8 cellular contexts compared by ENCODE assay signal in genomic region chr17:77423589-77424451, GRCh38.
A peak's percentile ranks its signal among the peaks of the same experiment; 100 is the strongest.
DNase-seq lines count a peak whose midpoint lies in the region; ATAC-seq and TF ChIP-seq lines count a peak whose summit lies in the region.

No MANE protein-coding gene starts in this region.

- no peaks in the 10 kb centered on the region; the same call in 1 of the 2 replicates for H3F3A ChIP-seq in PC-9 (ENCODE audit: insufficient read depth, low read depth)

- H3K9me2 ChIP-seq in PC-9 (ENCODE audit: insufficient read depth) = no peaks in the 10 kb centered on the region

- no TSS peak for BruUV-seq in PC-9 (replicated peaks; lab: Mats Ljungman, UMichigan)

- no peak overlapping the region for H3K9ac ChIP-seq in mucosa of rectum (ENCODE audit: low read depth in 1 of 2, low read length in 2 of 2)

- no peaks in the 10 kb centered on the region for H3K27me3 ChIP-seq in ACC112 (ENCODE audit: insufficient read depth, low read length)
- H3K27me3 ChIP-seq in mucosa of rectum (ENCODE audit: control insufficient read depth in 2 of 2, insufficient read depth in 2 of 2, low read length in 2 of 2) = no peaks in the 10 kb centered on the region
- H3K27me3 ChIP-seq in aorta (ENCODE audit: control insufficient read depth in 1 of 2, insufficient read depth in 2 of 2, low read length in 1 of 2) = no peaks in the 10 kb centered on the region
- no peaks in the 10 kb centered on the region for H3K27me3 ChIP-seq in PC-9 (ENCODE audit: insufficient read depth, low read depth)

- TF ChIP-seq CTCF in epithelial cell of esophagus (IDR thresholded peaks at IDR 0.05; ENCODE audit: insufficient read depth, low read depth, low read length, missing control alignments) = no peak
- TF ChIP-seq CTCF in PC-9 (conservative IDR thresholded peaks at IDR 0.05) = no peak

- H3K36me3 ChIP-seq in ACC112 (ENCODE audit: insufficient read depth, low read length) = no peaks in the 10 kb centered on the region
- peaks cover 0 to 3% of the 10 kb centered on the region in 2 donors for H3K36me3 ChIP-seq in mucosa of rectum (ENCODE audit: control insufficient read depth in 2 of 2, insufficient read depth in 2 of 2, low read length in 2 of 2)
- no peaks in the 10 kb centered on the region for H3K36me3 ChIP-seq in aorta (ENCODE audit: control insufficient read depth in 1 of 2, insufficient read depth in 2 of 2, low read length in 1 of 2)
- H3K36me3 ChIP-seq in PC-9 (ENCODE audit: low read depth) = no peaks in the 10 kb centered on the region

- H2AFZ ChIP-seq in ACC112 (ENCODE audit: low read length, unreplicated experiment) (no peak overlapping the region), PC-9 (no peak overlapping the region)

- CTCF ChIA-PET in PC-9 (lab: Charles Lee) = no interaction called here

- no peaks in the 10 kb centered on the region for H3K27me3 Mint-ChIP-seq in T-helper 2 cell treated with Interferon-gamma antibody and Interleukin-4, amounts not matched to agents 5 μg/mL and 100 μg/mL, for 36 hours (ENCODE audit: low read depth)

- H3K9me3 ChIP-seq in mucosa of rectum (ENCODE audit: control insufficient read depth in 2 of 2, low read length in 2 of 2) (no peaks in the 10 kb centered on the region), aorta (ENCODE audit: control insufficient read depth, low read length) (no peaks in the 10 kb centered on the region), PC-9 (ENCODE audit: insufficient read depth, low read depth) (no peaks in the 10 kb centered on the region)

- peaks cover 44% of the 10 kb centered on the region for H4K20me1 ChIP-seq in PC-9 (ENCODE audit: insufficient read depth)

- H3K4me3 Mint-ChIP-seq in T-helper 2 cell treated with Interferon-gamma antibody and Interleukin-4, amounts not matched to agents 5 μg/mL and 100 μg/mL, for 36 hours = no peak overlapping the region

- POLR2A ChIA-PET in PC-9 (lab: Charles Lee; ENCODE audit: unreplicated experiment) = no interaction called here

- H3K9me3 Mint-ChIP-seq in T-helper 2 cell treated with Interferon-gamma antibody and Interleukin-4, amounts not matched to agents 5 μg/mL and 100 μg/mL, for 36 hours = no peaks in the 10 kb centered on the region

- H3K4me1 ChIP-seq in ACC112 (ENCODE audit: control insufficient read depth, insufficient read depth, low read length, unreplicated experiment) = peaks cover 90% of the 10 kb centered on the region
- H3K4me1 ChIP-seq in mucosa of rectum (ENCODE audit: control insufficient read depth in 2 of 2, insufficient read depth in 2 of 2, low read length in 2 of 2) = peaks cover 50 to 60% of the 10 kb centered on the region in 2 donors
- H3K4me1 ChIP-seq in aorta (ENCODE audit: control insufficient read depth in 1 of 2, insufficient read depth in 2 of 2, low read length in 2 of 2) = no peaks in the 10 kb centered on the region
- peaks cover 28% of the 10 kb centered on the region for H3K4me1 ChIP-seq in PC-9 (replicated peaks; ENCODE audit: insufficient read depth)

- ATAC-seq in aorta (ENCODE audit: low FRiP score) = peak; percentile 91
- ATAC-seq in HG03460 (IDR thresholded peaks at IDR 0.05; ENCODE audit: unreplicated experiment) = no peak

- peaks cover 37% of the 10 kb centered on the region for H3K36me3 Mint-ChIP-seq in T-helper 2 cell treated with Interferon-gamma antibody and Interleukin-4, amounts not matched to agents 5 μg/mL and 100 μg/mL, for 36 hours (ENCODE audit: low read depth)

- peak overlapping the region; percentile 20 for H3K4me3 ChIP-seq in ACC112 (ENCODE audit: low read depth, low read length)
- no peak overlapping the region for H3K4me3 ChIP-seq in epithelial cell of esophagus (ENCODE audit: low read length)
- no peak overlapping the region for H3K4me3 ChIP-seq in mucosa of rectum (ENCODE audit: low read length in 2 of 2)
- H3K4me3 ChIP-seq in aorta (ENCODE audit: low read length in 2 of 2) = no peak overlapping the region
- no peak overlapping the region for H3K4me3 ChIP-seq in PC-9

- H3K4me1 Mint-ChIP-seq in T-helper 2 cell treated with Interferon-gamma antibody and Interleukin-4, amounts not matched to agents 5 μg/mL and 100 μg/mL, for 36 hours (ENCODE audit: low read depth) = peaks cover 48% of the 10 kb centered on the region

- no peak overlapping the region for H3K27ac Mint-ChIP-seq in T-helper 2 cell treated with Interferon-gamma antibody and Interleukin-4, amounts not matched to agents 5 μg/mL and 100 μg/mL, for 36 hours

- no peak overlapping the region for H3K4me2 ChIP-seq in PC-9

- H3K79me2 ChIP-seq in ACC112 (ENCODE audit: control insufficient read depth, insufficient read depth, low read length, unreplicated experiment) (peaks cover 62% of the 10 kb centered on the region), PC-9 (ENCODE audit: low read depth) (peaks cover 17% of the 10 kb centered on the region; the same call in 1 of the 2 replicates)

- peak overlapping the region; percentile 94 for H3K27ac ChIP-seq in ACC112 (ENCODE audit: low read depth, low read length)
- H3K27ac ChIP-seq in mucosa of rectum (ENCODE audit: low read depth in 2 of 2, low read length in 2 of 2) = peak overlapping the region; percentile 66 to 77
- peak overlapping the region; percentile 64 to 77 for H3K27ac ChIP-seq in aorta (ENCODE audit: low read depth in 1 of 2, low read length in 2 of 2)
- no peak overlapping the region for H3K27ac ChIP-seq in PC-9

- DNase-seq in NCI-H2196 treated with DMSO at 0.1 percent for 48 hours (lab: John Stamatoyannopoulos, UW; ENCODE audit: unreplicated experiment) (peak; percentile 93), epithelial cell of esophagus (ENCODE audit: low read depth) (peak; percentile 90), aorta (peak; percentile 94 to 97), PC-9 (no peak)
- no peak for DNase-seq in T-helper 2 cell treated with Interferon-gamma antibody and Interleukin-4, amounts not matched to agents 5 μg/mL and 100 μg/mL, for 36 hours (ENCODE audit: low spot score)

- 11 to 14% methylated on average over 31 of the region's 31 CpGs for WGBS in aorta, 2 donors

- intact Hi-C loops in aorta (cut with DNase I) (loop anchor here (5.0 kb wide), 1 partner anchor 52 kb away; no protein-coding TSS in a partner anchor), PC-9 (cut with micrococcal nuclease; ENCODE audit: unreplicated experiment) (loop anchor here (2.0 kb wide), 1 partner anchor 137 kb away; no protein-coding TSS in a partner anchor)

Comparison
In these comparisons a context has a peak if more than half of its experiments do, and no peak if none do; other contexts are left out.
1. DNase-seq: peak in NCI-H2196 treated with DMSO at 0.1 percent for 48 hours (single experiment), epithelial cell of esophagus (single experiment) and aorta (2 of 2); none in T-helper 2 cell treated with Interferon-gamma antibody and Interleukin-4, amounts not matched to agents 5 μg/mL and 100 μg/mL, for 36 hours (single experiment) and PC-9 (0 of 2).